8 cellular contexts compared by ENCODE assay signal in the genomic region with DNA sequence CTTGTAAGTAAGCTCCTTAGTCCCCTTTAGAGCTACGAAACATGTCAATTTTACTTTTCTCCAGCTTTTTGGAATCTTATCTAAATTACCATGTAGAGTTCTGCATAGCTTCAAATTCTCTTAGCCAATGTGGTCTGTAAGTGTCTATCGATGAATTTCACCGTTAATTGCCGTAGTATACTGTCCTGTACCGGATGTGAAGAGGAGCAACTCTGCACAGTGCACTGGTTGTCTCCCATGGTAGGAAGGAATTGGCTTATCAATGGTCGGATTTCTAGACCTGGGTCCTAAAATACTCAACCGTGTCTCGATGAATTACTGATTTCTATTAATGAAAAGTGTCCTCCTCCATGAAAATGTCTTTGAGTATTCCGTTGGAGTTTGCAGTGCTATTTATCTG. TPM values are rescaled to one million over a fixed set of nuclear protein-coding genes. Genes with fewer than 3 reads are reported as not detected.
A peak's percentile ranks its signal among the peaks of the same experiment; 100 is the strongest.
DNase-seq lines count a peak whose midpoint lies in the region; TF ChIP-seq lines count a peak whose summit lies in the region.

No MANE protein-coding gene starts in this region.

- peaks cover 15 to 55% (median 33%) of the 10 kb centered on the region in 4 donors for H3K4me1 ChIP-seq in esophagus muscularis mucosa

- H3K9me3 Mint-ChIP-seq in chondrocyte (ENCODE audit: low read depth) = no peaks in the 10 kb centered on the region

- intact Hi-C loops in esophagus muscularis mucosa (cut with DNase I) = loop anchor here (2.0 kb wide), 1 partner anchor 107 kb away; no protein-coding TSS in a partner anchor

- H3K36me3 ChIP-seq in esophagus muscularis mucosa = no peaks in the 10 kb centered on the region

- H3K4me3 ChIP-seq in GM12865 (ENCODE audit: low read depth, low read length) (peak overlapping the region; percentile 63), NB4 (ENCODE audit: low read depth, low read length) (peak overlapping the region; percentile 97), esophagus muscularis mucosa (peak overlapping the region; percentile 68 to 92 (median 84)), retinal pigment epithelial cell (ENCODE audit: low read length) (peak overlapping the region; percentile 99)

- no peak overlapping the region for H3K27ac Mint-ChIP-seq in chondrocyte (ENCODE audit: unreplicated experiment)

- TF ChIP-seq CTCF in GM12865 (IDR thresholded peaks at IDR 0.05; ENCODE audit: insufficient read depth, low read depth, low read length, missing control alignments) (no peak), NB4 (IDR thresholded peaks at IDR 0.05; ENCODE audit: low read depth, low read length) (no peak), esophagus muscularis mucosa (IDR thresholded peaks at IDR 0.05) (no peak), retinal pigment epithelial cell (conservative IDR thresholded peaks at IDR 0.05; ENCODE audit: low read depth, low read length) (no peak), chondrocyte (IDR thresholded peaks at IDR 0.05) (no peak), RWPE1 (conservative IDR thresholded peaks at IDR 0.05; ENCODE audit: low read depth) (no peak)

- H3K27ac ChIP-seq in esophagus muscularis mucosa (replicated peaks in 1 of 4) = no peak overlapping the region
- no peak overlapping the region for H3K27ac ChIP-seq in RWPE1

- no peak for TF ChIP-seq EP300 in esophagus muscularis mucosa (IDR thresholded peaks at IDR 0.05)

- no peaks in the 10 kb centered on the region for H3K27me3 ChIP-seq in esophagus muscularis mucosa

- no peaks in the 10 kb centered on the region for H3K27me3 Mint-ChIP-seq in chondrocyte (ENCODE audit: low read depth)

- no peak overlapping the region for H3K4me3 Mint-ChIP-seq in chondrocyte (ENCODE audit: unreplicated experiment)

- 38% methylated on average over 9 of the region's 9 CpGs for WGBS in esophagus muscularis mucosa

- peaks cover 29% of the 10 kb centered on the region for H3K4me1 Mint-ChIP-seq in chondrocyte (ENCODE audit: low read depth)

- POLR2A ChIA-PET in RWPE1 (lab: Yijun Ruan, JAX; ENCODE audit: low non-redundant PET) = no interaction called here

- DNase-seq in GM12865 (ENCODE audit: low read depth) (peak; percentile 60), NB4 (ENCODE audit: low read depth) (peak; percentile 52), esophagus muscularis mucosa (ENCODE audit: extremely low spot score) (no peak), retinal pigment epithelial cell (ENCODE audit: low read depth) (no peak), kidney glomerular epithelial cell (lab: John Stamatoyannopoulos, UW) (no peak), chondrocyte (ENCODE audit: low spot score) (no peak), SKM-1 treated with dmso at 0.1 percent for 144 hours (lab: John Stamatoyannopoulos, UW; ENCODE audit: unreplicated experiment) (no peak), RWPE1 (ENCODE audit: low spot score) (no peak)

- CTCF ChIA-PET in RWPE1 (lab: Yijun Ruan, JAX) = no interaction called here

- TF ChIP-seq POLR2A in NB4 (IDR thresholded peaks at IDR 0.05; ENCODE audit: extremely low read depth, insufficient read length) = no peak
- TF ChIP-seq POLR2A in esophagus muscularis mucosa (IDR thresholded peaks at IDR 0.05; ENCODE audit: low read depth) = no peak

- no peaks in the 10 kb centered on the region for H3K9me3 ChIP-seq in esophagus muscularis mucosa

- H3K36me3 Mint-ChIP-seq in chondrocyte (ENCODE audit: low read depth) = no peaks in the 10 kb centered on the region

RNA-seq across cellular contexts. Expression of a gene that starts 1.9 kb away (rescaled TPM):
- total RNA-seq in esophagus muscularis mucosa (10 to 100 TPM; 15.6 to 46.6 (median 31.6) TPM), chondrocyte (30.0 to 40.5 TPM (median 32.3 TPM) in 3 replicates)

RNA-seq across cellular contexts. Expression of a gene that starts 29.1 kb away (rescaled TPM):
- total RNA-seq in esophagus muscularis mucosa (10 to 100 TPM; 54.6 to 85.6 (median 74.3) TPM), chondrocyte (82.1 to 88.5 TPM (median 84.6 TPM) in 3 replicates)

Comparison
In these comparisons a context has a peak if more than half of its experiments do, and no peak if none do; other contexts are left out.
1. DNase-seq: peak in GM12865 (single experiment) and NB4 (single experiment); none in esophagus muscularis mucosa (single experiment), retinal pigment epithelial cell (single experiment), kidney glomerular epithelial cell (single experiment), chondrocyte (single experiment), SKM-1 treated with dmso at 0.1 percent for 144 hours (single experiment) and RWPE1 (single experiment).
2. Peak in every context shown above with its lines, with median percentiles within 50 percentile points of each other: H3K4me3 ChIP-seq.